8 cellular contexts compared by ENCODE assay signal in genomic region chr2:112055833-112056625, GRCh38. TPM values are rescaled to one million over a fixed set of nuclear protein-coding genes. Genes with fewer than 3 reads are reported as not detected.
A peak's percentile ranks its signal among the peaks of the same experiment; 100 is the strongest.
DNase-seq lines count a peak whose midpoint lies in the region; ATAC-seq and TF ChIP-seq lines count a peak whose summit lies in the region.

No MANE protein-coding gene starts in this region.

- intact Hi-C loops in left ventricle myocardium inferior (cut with micrococcal nuclease): no loop called here

- no peak for ATAC-seq in HG03457 (IDR thresholded peaks at IDR 0.05; ENCODE audit: unreplicated experiment)

- 0 out of 2 replicates have a peak, but pooled peaks have one; percentile 5 for TF ChIP-seq EP300 in Ishikawa (IDR thresholded peaks at IDR 0.05; ENCODE audit: borderline replicate concordance)

- H3K27me3 ChIP-seq in SJCRH30 (no peaks in the 10 kb centered on the region), left ventricle myocardium inferior (ENCODE audit: low read depth) (no peaks in the 10 kb centered on the region), parathyroid adenoma (ENCODE audit: control insufficient read depth, insufficient read depth, low read length) (no peaks in the 10 kb centered on the region)

- no peak for TF ChIP-seq RAD21 in Ishikawa (IDR thresholded peaks at IDR 0.05; ENCODE audit: low read depth)

- no peak for TF ChIP-seq CTCF in left ventricle myocardium inferior (IDR thresholded peaks at IDR 0.05; ENCODE audit: borderline replicate concordance)
- no peak for TF ChIP-seq CTCF in parathyroid adenoma (IDR thresholded peaks at IDR 0.05)

- H2AFZ ChIP-seq in parathyroid adenoma: peak overlapping the region; percentile 95

- DNase-seq in NCI-H510A treated with DMSO at 0.1 percent for 48 hours (lab: John Stamatoyannopoulos, UW): peak; percentile 40
- DNase-seq in NCI-H510A (lab: John Stamatoyannopoulos, UW): no peak
- peak; percentile 60 to 80 for DNase-seq in SJCRH30
- DNase-seq in amygdala (lab: John Stamatoyannopoulos, UW): peak in 29 of 56 donors; percentile 10 to 66 (median 48)
- peak; percentile 70 for DNase-seq in left ventricle myocardium inferior

- H3K4me1 ChIP-seq in SJCRH30: peaks cover 7% of the 10 kb centered on the region; the same call in 1 of the 2 replicates
- peaks cover 43% of the 10 kb centered on the region for H3K4me1 ChIP-seq in left ventricle myocardium inferior
- peaks cover 6% of the 10 kb centered on the region for H3K4me1 ChIP-seq in parathyroid adenoma

- H3K36me3 ChIP-seq in SJCRH30 (no peaks in the 10 kb centered on the region), left ventricle myocardium inferior (peaks cover 11% of the 10 kb centered on the region), parathyroid adenoma (ENCODE audit: control insufficient read depth, insufficient read depth, low read length) (no peaks in the 10 kb centered on the region)

- peak overlapping the region; percentile 97 for H3K4me2 ChIP-seq in parathyroid adenoma (ENCODE audit: low read length)

- peaks cover 26% of the 10 kb centered on the region for H3K79me2 ChIP-seq in parathyroid adenoma

- H3K9me3 ChIP-seq in SJCRH30 (replicated peaks): no peaks in the 10 kb centered on the region
- H3K9me3 ChIP-seq in left ventricle myocardium inferior (replicated peaks): no peaks in the 10 kb centered on the region
- no peaks in the 10 kb centered on the region for H3K9me3 ChIP-seq in parathyroid adenoma (ENCODE audit: control insufficient read depth, low read length)

- peak overlapping the region; percentile 82 for H3K4me3 ChIP-seq in SJCRH30
- H3K4me3 ChIP-seq in left ventricle myocardium inferior: peak overlapping the region; percentile 91
- peak overlapping the region; percentile 86 for H3K4me3 ChIP-seq in parathyroid adenoma (ENCODE audit: low read depth, low read length)

- H3K27ac ChIP-seq in SJCRH30: peak overlapping the region; percentile 64
- peak overlapping the region; percentile 99 for H3K27ac ChIP-seq in left ventricle myocardium inferior (replicated peaks)
- H3K27ac ChIP-seq in parathyroid adenoma: peak overlapping the region; percentile 93

- peak overlapping the region; percentile 20 for H3K9ac ChIP-seq in parathyroid adenoma

TF ChIP-seq in Ishikawa, 13 proteins besides CTCF, POLR2A, EP300 and RAD21:
- TF ChIP-seq USF1 (IDR thresholded peaks at IDR 0.05): no peak
- no peak for TF ChIP-seq TEAD4 (IDR thresholded peaks at IDR 0.05)
- TF ChIP-seq CEBPB (IDR thresholded peaks at IDR 0.05): no peak
- TF ChIP-seq YY1 (IDR thresholded peaks at IDR 0.05; ENCODE audit: low read depth): no peak
- TF ChIP-seq ZBTB7A (IDR thresholded peaks at IDR 0.05; ENCODE audit: low read depth): no peak
- peak; percentile 89 for TF ChIP-seq EGR1 (IDR thresholded peaks at IDR 0.05)
- no peak for TF ChIP-seq NFIC (IDR thresholded peaks at IDR 0.05)
- TF ChIP-seq REST (IDR thresholded peaks at IDR 0.05; ENCODE audit: low read depth): no peak
- no peak for TF ChIP-seq TAF1 (IDR thresholded peaks at IDR 0.05; ENCODE audit: low read depth)
- TF ChIP-seq TCF12 (IDR thresholded peaks at IDR 0.05; ENCODE audit: low read depth): no peak
- TF ChIP-seq MAX (IDR thresholded peaks at IDR 0.05): peak; percentile 17; the same call in 1 of the 2 replicates
- no peak for TF ChIP-seq FOXM1 (IDR thresholded peaks at IDR 0.05; ENCODE audit: borderline replicate concordance, low read depth)
- no peak for TF ChIP-seq CREB1 (IDR thresholded peaks at IDR 0.05; ENCODE audit: low read depth)

RNA-seq across cellular contexts. Expression of gene TMEM87B, which starts 1.0 kb away (rescaled TPM):
- 6.9 and 9.1 TPM in 2 replicates for total RNA-seq in SJCRH30 (2014; rRNA removed; shearing (Covaris generic))
- 5.7 TPM for total RNA-seq in left ventricle myocardium inferior
